In genomic region chr1:108897865-108898720, GRCh38 we compare ENCODE assay signal across 2 cellular contexts.
TF ChIP-seq lines count a peak whose summit lies in the region.

No MANE protein-coding gene starts in this region.

TF ChIP-seq in SK-N-SH, 30 proteins besides CTCF, POLR2A, EP300 and RAD21:
- no peak for TF ChIP-seq EZH2phosphoT487 (IDR thresholded peaks at IDR 0.05; ENCODE audit: borderline replicate concordance, low read depth)
- TF ChIP-seq SMC3 (IDR thresholded peaks at IDR 0.05; ENCODE audit: low read depth, low read length) = peak; percentile 66
- TF ChIP-seq CHD2 (IDR thresholded peaks at IDR 0.05; ENCODE audit: low read length, partially characterized antibody) = no peak

TF ChIP-seq in H1, 55 proteins besides CTCF, POLR2A, EP300 and RAD21:
- TF ChIP-seq GTF2F1 (IDR thresholded peaks at IDR 0.05; ENCODE audit: borderline replicate concordance, low read depth, low read length) (no peak), PHF8 (conservative IDR thresholded peaks at IDR 0.05; ENCODE audit: low read depth, low read length) (no peak), KDM1A (IDR thresholded peaks at IDR 0.05; ENCODE audit: borderline replicate concordance, low read length) (no peak), CBX8 (IDR thresholded peaks at IDR 0.05; ENCODE audit: borderline replicate concordance, low read depth, low read length) (no peak), NANOG (IDR thresholded peaks at IDR 0.05; ENCODE audit: insufficient read depth, low read depth, low read length, poor library complexity, severe bottlenecking) (no peak), USF2 (IDR thresholded peaks at IDR 0.05; ENCODE audit: low read length) (no peak), EZH2 (IDR thresholded peaks at IDR 0.05; ENCODE audit: low read depth, low read length, severe bottlenecking) (no peak), KDM5A (IDR thresholded peaks at IDR 0.05; ENCODE audit: low read length) (no peak), ATF2 (IDR thresholded peaks at IDR 0.05; ENCODE audit: low read length) (no peak), CEBPB (IDR thresholded peaks at IDR 0.05; ENCODE audit: low read depth, low read length) (no peak), ATF3 (IDR thresholded peaks at IDR 0.05; ENCODE audit: insufficient read depth, low read depth, low read length) (no peak), TEAD4 (IDR thresholded peaks at IDR 0.05; ENCODE audit: low read depth, low read length) (no peak), MAFK (IDR thresholded peaks at IDR 0.05; ENCODE audit: low read depth, low read length) (no peak), CHD7 (IDR thresholded peaks at IDR 0.05; ENCODE audit: insufficient replicate concordance, low read length) (no peak), ASH2L (IDR thresholded peaks at IDR 0.05; ENCODE audit: low read length) (no peak), RNF2 (IDR thresholded peaks at IDR 0.05; ENCODE audit: borderline replicate concordance, low read depth, low read length, missing control alignments, poor library complexity, severe bottlenecking) (no peak)
